In the genomic region with DNA sequence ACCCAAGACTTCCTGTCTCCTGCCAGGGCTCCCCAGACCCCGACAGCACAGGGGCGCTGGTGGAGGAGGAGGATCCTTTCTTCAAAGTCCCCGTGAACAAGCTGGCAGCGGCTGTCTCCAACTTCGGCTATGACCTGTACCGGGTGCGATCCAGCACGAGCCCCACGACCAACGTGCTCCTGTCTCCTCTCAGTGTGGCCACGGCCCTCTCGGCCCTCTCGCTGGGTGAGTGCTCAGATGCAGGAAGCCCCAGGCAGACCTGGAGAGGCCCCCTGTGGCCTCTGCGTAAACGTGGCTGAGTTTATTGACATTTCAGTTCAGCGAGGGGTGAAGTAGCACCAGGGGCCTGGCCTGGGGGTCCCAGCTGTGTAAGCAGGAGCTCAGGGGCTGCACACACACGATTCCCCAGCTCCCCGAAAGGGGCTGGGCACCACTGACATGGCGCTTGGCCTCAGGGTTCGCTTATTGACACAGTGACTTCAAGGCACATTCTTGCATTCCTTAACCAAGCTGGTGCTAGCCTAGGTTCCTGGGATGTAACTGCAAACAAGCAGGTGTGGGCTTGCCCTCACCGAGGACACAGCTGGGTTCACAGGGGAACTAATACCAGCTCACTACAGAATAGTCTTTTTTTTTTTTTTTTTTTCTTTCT, we compare ENCODE assay signal across 9 cellular contexts. TPM values are rescaled to one million over a fixed set of nuclear protein-coding genes. Genes with fewer than 3 reads are reported as not detected.
DNase-seq lines count a peak whose midpoint lies in the region; ATAC-seq and TF ChIP-seq lines count a peak whose summit lies in the region.
"Had no signal": no experiment of that assay in that cellular context is flagged by ENCODE, and none has a peak within 500 bp of the region (broad histone marks: within the 10 kb centered on the region; RNA-seq: fewer than 3 reads in every experiment).

No MANE protein-coding gene starts in this region.

- TF ChIP-seq CTCF in activated B cell treated with CpG ODN at 0.5 μM for 24 hours (IDR thresholded peaks at IDR 0.05) (no peak), stomach (IDR thresholded peaks at IDR 0.05) (no peak)

- peak overlapping the region; percentile 82 for H3K27ac Mint-ChIP-seq in activated B cell treated with CpG ODN at 0.5 μM for 24 hours

- peaks cover 3% of the 10 kb centered on the region for H3K36me3 Mint-ChIP-seq in activated B cell treated with CpG ODN at 0.5 μM for 24 hours (ENCODE audit: low read depth)

- H3K4me1 ChIP-seq in iPS-15b (ENCODE audit: control insufficient read depth, insufficient read depth, low read length): peaks cover 8% of the 10 kb centered on the region
- H3K4me1 ChIP-seq in stomach: peaks cover 0 to 55% (median 27%) of the 10 kb centered on the region in 4 donors

- peak; percentile 46 for ATAC-seq in activated B cell treated with CpG ODN at 0.5 μM for 24 hours (ENCODE audit: low read depth)
- no peak for ATAC-seq in HG03045 (IDR thresholded peaks at IDR 0.05; ENCODE audit: unreplicated experiment)

- H3K9me3 ChIP-seq in iPS-15b (ENCODE audit: control insufficient read depth, insufficient read depth, low read length) (no peaks in the 10 kb centered on the region), stomach (no peaks in the 10 kb centered on the region)

- peaks cover 52% of the 10 kb centered on the region for H3K4me1 Mint-ChIP-seq in activated B cell treated with CpG ODN at 0.5 μM for 24 hours

- H3K4me3 ChIP-seq in iPS-15b (ENCODE audit: low read depth, low read length) (no peak overlapping the region), stomach (no peak overlapping the region)

- POLR2A ChIA-PET in activated B cell treated with CpG ODN at 0.5 μM for 24 hours (lab: Charles Lee): interaction anchor here (0.6 to 6.9 kb wide), 9 partner anchors 7 to 58 kb away, joined by 3 to 67 read pairs (median 10); partner anchors contain the start of genes SERPINF1 and WDR81

- no peaks in the 10 kb centered on the region for H3K9me3 Mint-ChIP-seq in activated B cell treated with CpG ODN at 0.5 μM for 24 hours

- H3K27me3 Mint-ChIP-seq in activated B cell treated with CpG ODN at 0.5 μM for 24 hours: no peaks in the 10 kb centered on the region

- CTCF ChIA-PET in activated B cell treated with CpG ODN at 0.5 μM for 24 hours (lab: Charles Lee): interaction anchor here (0.7 to 5.2 kb wide), 3 partner anchors 13 to 53 kb away, joined by 3 to 35 read pairs (median 4); no protein-coding TSS in a partner anchor

- H3K27ac ChIP-seq in stomach: peak overlapping the region in 3 of 5 donors; percentile 3 to 40 (median 38)

- H3K36me3 ChIP-seq in iPS-15b (ENCODE audit: control insufficient read depth, insufficient read depth, low read length) (no peaks in the 10 kb centered on the region), stomach (peaks cover 0 to 7% (median 6%) of the 10 kb centered on the region in 4 donors)

- TF ChIP-seq POLR2A in stomach (IDR thresholded peaks at IDR 0.05): no peak

- intact Hi-C loops in activated B cell treated with CpG ODN at 0.5 μM for 24 hours (cut with micrococcal nuclease): loop anchor here (2.0 kb wide), 2 partner anchors 17 to 37 kb away; no protein-coding TSS in a partner anchor
- intact Hi-C loops in stomach (cut with DNase I; ENCODE audit: low total_unique reads): loop anchor here (10.0 kb wide), 1 partner anchor 45 kb away; the partner anchor contains the start of gene WDR81

- TF ChIP-seq EP300 in stomach (IDR thresholded peaks at IDR 0.05): no peak

- 25 to 52% (median 35%) methylated on average over 6 to 21 of the region's 21 CpGs for WGBS in stomach, 5 donors

- peak overlapping the region; percentile 57 for H3K9ac ChIP-seq in iPS-15b (ENCODE audit: low read depth, low read length)

- peak overlapping the region; percentile 58 for H3K4me3 Mint-ChIP-seq in activated B cell treated with CpG ODN at 0.5 μM for 24 hours

- peak; percentile 14 for DNase-seq in SIG-M5 treated with dmso at 0.1 percent for 504 hours (lab: John Stamatoyannopoulos, UW; ENCODE audit: unreplicated experiment)
- no peak for DNase-seq in SIG-M5 (lab: John Stamatoyannopoulos, UW)
- no peak for DNase-seq in activated B cell treated with CpG ODN at 0.5 μM for 24 hours
- no peak for DNase-seq in stomach
- no peak for DNase-seq in T-helper 1 cell
- no peak for DNase-seq in effector CD4-positive, alpha-beta T cell

- H3K27me3 ChIP-seq in iPS-15b (ENCODE audit: control insufficient read depth, insufficient read depth, low read length) (no peaks in the 10 kb centered on the region), stomach (no peaks in the 10 kb centered on the region)

RNA-seq across cellular contexts. Expression of gene SERPINF1, which starts 8.1 kb away (rescaled TPM):
- total RNA-seq in activated B cell treated with CpG ODN at 0.5 μM for 24 hours (8.7 and 14.8 TPM in 2 replicates), stomach (100 to 1,000 TPM in 4 of 5 donors, 10 to 100 TPM in 1; 72.4 to 334 (median 186) TPM)
- 100 to 1,000 TPM in 1 of 3 donors, 10 to 100 TPM in 2; 45.5 to 126 (median 68.9) TPM for polyA plus RNA-seq in stomach
- total RNA-seq: dermis microvascular lymphatic vessel endothelial cell had no signal

RNA-seq across cellular contexts. Expression of gene SERPINF2, which starts 27.3 kb away (rescaled TPM):
- total RNA-seq in activated B cell treated with CpG ODN at 0.5 μM for 24 hours (0.82 and 1.3 TPM in 2 replicates), stomach (1 to 10 TPM in 2 of 5 donors, under 1 TPM in 3; 0.45 to 4.1 (median 0.87) TPM)
- polyA plus RNA-seq in stomach: 1 to 10 TPM in 2 of 3 donors, under 1 TPM in 1; 0.92 to 5.2 (median 1.9) TPM

RNA-seq across cellular contexts. Expression of gene WDR81, which starts 45.4 kb away (rescaled TPM):
- 42.7 and 48.4 TPM in 2 replicates for total RNA-seq in activated B cell treated with CpG ODN at 0.5 μM for 24 hours
- 10 to 100 TPM; 13.4 to 56.5 (median 14.0) TPM for total RNA-seq in stomach
- polyA plus RNA-seq in stomach: 10 to 100 TPM in 2 of 3 donors, 1 to 10 TPM in 1; 9.3 to 10.6 (median 10.2) TPM

RNA-seq across cellular contexts. Expression of gene SMYD4, which starts 59.8 kb away (rescaled TPM):
- total RNA-seq in activated B cell treated with CpG ODN at 0.5 μM for 24 hours (19.9 and 21.8 TPM in 2 replicates), stomach (10 to 100 TPM in 3 of 5 donors, 1 to 10 TPM in 2; 4.7 to 21.0 (median 12.1) TPM)
- polyA plus RNA-seq in stomach: 1 to 10 TPM; 2.7 to 6.6 (median 3.8) TPM

RNA-seq across cellular contexts. Expression of gene TLCD2, which starts 59.8 kb away (rescaled TPM):
- 0.02 and 0.04 TPM in 2 replicates for total RNA-seq in activated B cell treated with CpG ODN at 0.5 μM for 24 hours
- 1 to 10 TPM; 4.5 to 9.6 (median 8.1) TPM for total RNA-seq in stomach
- polyA plus RNA-seq in stomach: 1 to 10 TPM; 2.8 to 3.7 (median 3.1) TPM
